Comparison of ENCODE assay signal across 13 cellular contexts in genomic region chr6:2478200-2478599, GRCh38.
DNase-seq lines count a peak whose midpoint lies in the region; ATAC-seq and TF ChIP-seq lines count a peak whose summit lies in the region.
"Had no signal": no experiment of that assay in that cellular context is flagged by ENCODE, and none has a peak within 500 bp of the region (broad histone marks: within the 10 kb centered on the region; RNA-seq: fewer than 3 reads in every experiment).

No MANE protein-coding gene starts in this region.

- TF ChIP-seq CTCF in astrocyte of the spinal cord (IDR thresholded peaks at IDR 0.05; ENCODE audit: low read depth, low read length): no peak

- in situ Hi-C loops in GM23248 (cut with MboI) (no loop called here), astrocyte of the spinal cord (cut with HindIII; ENCODE audit: low sequenced_read_pairs) (no loop called here)

- no peaks in the 10 kb centered on the region for H3K9me2 ChIP-seq in GM23248 (ENCODE audit: insufficient read depth)

- DNase-seq in GM23248: peak; percentile 53
- peak; percentile 66 for DNase-seq in astrocyte of the spinal cord (ENCODE audit: low read depth, low spot score)
- no peak for DNase-seq in left ventricle myocardium superior
- DNase-seq in retina: peak; percentile 16
- no peak for DNase-seq in NCI-H82 treated with DMSO at 0.1 percent for 48 hours (lab: John Stamatoyannopoulos, UW; ENCODE audit: unreplicated experiment)
- DNase-seq in activated CD8-positive, alpha-beta memory T cell treated with anti-CD3 and anti-CD28 coated beads, Interleukin-2, amount 10 ng/mL, durations not matched to agents 7 days and 5 days: no peak
- DNase-seq: activated CD8-positive, alpha-beta memory T cell treated with anti-CD3 and anti-CD28 coated beads for 24 hours; activated naive CD4-positive, alpha-beta T cell treated with anti-CD3 and anti-CD28 coated beads, Interleukin-2, amount 10 ng/mL, durations not matched to agents 7 days and 5 days; NCI-H510A treated with DMSO at 0.1 percent for 48 hours had no signal

- no peak overlapping the region for H3K4me3 Mint-ChIP-seq in activated CD8-positive, alpha-beta memory T cell treated with anti-CD3 and anti-CD28 coated beads, Interleukin-2, amount 10 ng/mL, durations not matched to agents 7 days and 5 days
- H3K4me3 Mint-ChIP-seq: activated naive CD4-positive, alpha-beta T cell treated with anti-CD3 and anti-CD28 coated beads, Interleukin-2, amount 10 ng/mL, durations not matched to agents 7 days and 5 days; dendritic cell treated with granulocyte-macrophage colony-stimulating factor and Interleukin-4, amounts not matched to agents 40 ng/mL and 50 ng/mL, for 4 days; memory B cell had no signal

- no peaks in the 10 kb centered on the region for H3K4me1 Mint-ChIP-seq in activated CD8-positive, alpha-beta memory T cell treated with anti-CD3 and anti-CD28 coated beads, Interleukin-2, amount 10 ng/mL, durations not matched to agents 7 days and 5 days
- H3K4me1 Mint-ChIP-seq: activated naive CD4-positive, alpha-beta T cell treated with anti-CD3 and anti-CD28 coated beads, Interleukin-2, amount 10 ng/mL, durations not matched to agents 7 days and 5 days; memory B cell had no signal

- H3K27ac ChIP-seq in GM23248: no peak overlapping the region
- H3K27ac ChIP-seq: suprapubic skin had no signal

- no peaks in the 10 kb centered on the region for H3K36me3 ChIP-seq in GM23248 (ENCODE audit: low read depth)
- H3K36me3 ChIP-seq: suprapubic skin had no signal

- peaks cover 5% of the 10 kb centered on the region for H3K9me3 ChIP-seq in GM23248 (ENCODE audit: low read depth)
- H3K9me3 ChIP-seq: suprapubic skin had no signal

- H3K4me3 ChIP-seq in GM23248 (no peak overlapping the region), astrocyte of the spinal cord (ENCODE audit: low read depth, low read length) (no peak overlapping the region)
- H3K4me3 ChIP-seq: suprapubic skin had no signal

- CTCF ChIA-PET in activated CD8-positive, alpha-beta memory T cell treated with anti-CD3 and anti-CD28 coated beads, Interleukin-2, amount 10 ng/mL, durations not matched to agents 7 days and 5 days (lab: Charles Lee): no interaction called here

- ATAC-seq in left ventricle myocardium superior (peak; percentile 50), HG03442 (IDR thresholded peaks at IDR 0.05; ENCODE audit: unreplicated experiment) (no peak)
- ATAC-seq in activated CD8-positive, alpha-beta memory T cell treated with anti-CD3 and anti-CD28 coated beads, Interleukin-2, amount 10 ng/mL, durations not matched to agents 7 days and 5 days: no peak

- H3K27me3 Mint-ChIP-seq in activated CD8-positive, alpha-beta memory T cell treated with anti-CD3 and anti-CD28 coated beads, Interleukin-2, amount 10 ng/mL, durations not matched to agents 7 days and 5 days: peaks cover 7% of the 10 kb centered on the region

- H3K36me3 Mint-ChIP-seq in activated CD8-positive, alpha-beta memory T cell treated with anti-CD3 and anti-CD28 coated beads, Interleukin-2, amount 10 ng/mL, durations not matched to agents 7 days and 5 days: no peaks in the 10 kb centered on the region
- H3K36me3 Mint-ChIP-seq: activated naive CD4-positive, alpha-beta T cell treated with anti-CD3 and anti-CD28 coated beads, Interleukin-2, amount 10 ng/mL, durations not matched to agents 7 days and 5 days had no signal

- H3K4me2 ChIP-seq in GM23248 (ENCODE audit: unreplicated experiment): no peak overlapping the region

- 5 to 10% methylated on average over 9 of the region's 9 CpGs for WGBS in GM23248 (ENCODE audit: low coverage in 1 of 2, low lambda C conversion rate in 2 of 2, missing lambda C conversion rate in 2 of 2), 2 experiments

- H3K79me2 ChIP-seq in GM23248 (ENCODE audit: insufficient read depth): no peaks in the 10 kb centered on the region

- no peaks in the 10 kb centered on the region for H3F3A ChIP-seq in GM23248 (ENCODE audit: insufficient read depth)

- H3K9ac ChIP-seq in GM23248: no peak overlapping the region

- intact Hi-C loops in left ventricle myocardium superior (cut with micrococcal nuclease): no loop called here

- H2AFZ ChIP-seq in GM23248: no peak overlapping the region

- peaks cover 11% of the 10 kb centered on the region; the same call in 1 of the 2 replicates for H3K4me1 ChIP-seq in GM23248 (ENCODE audit: insufficient read depth)

- no peak overlapping the region for H3K27ac Mint-ChIP-seq in activated CD8-positive, alpha-beta memory T cell treated with anti-CD3 and anti-CD28 coated beads, Interleukin-2, amount 10 ng/mL, durations not matched to agents 7 days and 5 days
- H3K27ac Mint-ChIP-seq: activated naive CD4-positive, alpha-beta T cell treated with anti-CD3 and anti-CD28 coated beads, Interleukin-2, amount 10 ng/mL, durations not matched to agents 7 days and 5 days; dendritic cell treated with granulocyte-macrophage colony-stimulating factor and Interleukin-4, amounts not matched to agents 40 ng/mL and 50 ng/mL, for 4 days; memory B cell had no signal

- peaks cover 2% of the 10 kb centered on the region for H3K9me3 Mint-ChIP-seq in activated CD8-positive, alpha-beta memory T cell treated with anti-CD3 and anti-CD28 coated beads, Interleukin-2, amount 10 ng/mL, durations not matched to agents 7 days and 5 days (ENCODE audit: low read depth)

- H3K27me3 ChIP-seq in GM23248 (replicated peaks; ENCODE audit: insufficient read depth): peaks cover 10% of the 10 kb centered on the region; the same call in 1 of the 2 replicates
- H3K27me3 ChIP-seq: suprapubic skin had no signal

- no peaks in the 10 kb centered on the region for H4K20me1 ChIP-seq in GM23248 (ENCODE audit: insufficient read depth)

Comparison
In these comparisons a context has a peak if more than half of its experiments do, and no peak if none do; other contexts are left out.
1. DNase-seq: peak in GM23248 (single experiment), astrocyte of the spinal cord (single experiment) and retina (single experiment); none in left ventricle myocardium superior (single experiment), NCI-H82 treated with DMSO at 0.1 percent for 48 hours (single experiment) and activated CD8-positive, alpha-beta memory T cell treated with anti-CD3 and anti-CD28 coated beads, Interleukin-2, amount 10 ng/mL, durations not matched to agents 7 days and 5 days (single experiment).